28 cellular contexts compared by ENCODE assay signal in the genomic region with DNA sequence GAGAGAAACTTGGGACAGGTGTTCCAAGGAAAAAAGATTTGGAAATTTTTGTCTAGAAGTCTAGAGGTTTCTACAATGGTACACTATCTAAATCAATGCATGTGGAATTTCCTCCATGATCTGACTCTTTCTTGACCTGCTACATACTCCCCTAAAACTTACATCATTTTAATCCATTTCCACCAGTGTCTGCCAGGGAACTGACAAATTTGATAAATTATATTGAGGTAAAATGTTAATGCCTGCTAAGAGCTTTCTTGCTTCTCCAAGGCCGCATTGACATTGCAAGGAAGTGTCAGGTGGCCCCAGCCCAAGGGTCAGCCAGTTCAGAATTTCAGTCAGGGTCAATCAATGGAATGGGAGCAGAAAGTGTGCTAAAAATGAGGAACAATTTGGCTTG.
"Had no signal": no experiment of that assay in that cellular context is flagged by ENCODE, and none has a peak within 500 bp of the region (broad histone marks: within the 10 kb centered on the region; RNA-seq: fewer than 3 reads in every experiment).

No MANE protein-coding gene starts in this region.

- FAIRE-seq: islet of Langerhans, kidney had no signal

- H3K4me2 ChIP-seq: neural progenitor cell had no signal

- H3K4me3 ChIP-seq: left lung, neural progenitor cell, psoas muscle, skin epidermis, stomach, testis, thyroid gland, transverse colon, upper lobe of left lung, vagina had no signal

- H3K27me3 ChIP-seq: left lung, neural progenitor cell, neutrophil, stomach, testis, thyroid gland, transverse colon, upper lobe of left lung, vagina had no signal

- H3K27ac ChIP-seq: left lung, neural progenitor cell, neutrophil, parathyroid adenoma, psoas muscle, skin epidermis, stomach, testis, thyroid gland, transverse colon, upper lobe of left lung, vagina had no signal

- H3K9ac ChIP-seq: neural progenitor cell, parathyroid adenoma had no signal

- ATAC-seq: left colon; left lung; naive thymus-derived CD8-positive, alpha-beta T cell; psoas muscle; right cardiac atrium; sciatic nerve; stimulated activated naive B cell treated with anti-CD40 and anti-IgM and Interleukin-4, amounts not matched to agents 10 μg/mL and 1 μg/mL and 100 μg/mL, for 72 hours; stimulated activated naive CD8-positive, alpha-beta T cell treated with anti-CD3 and anti-CD28 coated beads, Interleukin-15, Interleukin-2, amounts not matched to agents 100 U/mL and 50 U/mL, for 24 hours had no signal

- H2AFZ ChIP-seq: neural progenitor cell, parathyroid adenoma had no signal

- H3K9me3 ChIP-seq: left lung, neutrophil, psoas muscle, stomach, testis, thyroid gland, transverse colon, upper lobe of left lung, vagina had no signal

- DNase-seq: hypothalamus; immature natural killer cell; kidney; left colon; left lung; naive thymus-derived CD8-positive, alpha-beta T cell; nephron progenitor cell; occipital lobe; psoas muscle; right cardiac atrium; stimulated activated CD4-positive, alpha-beta T cell treated with anti-CD3 and anti-CD28 coated beads, Interleukin-12 subunit alpha, Interleukin-12 subunit beta, amount 100 ng/mL, for 4 hours; stimulated activated CD4-positive, alpha-beta T cell treated with anti-CD3 and anti-CD28 coated beads, Interleukin-15, amount 100 ng/mL, for 24 hours; stimulated activated CD4-positive, alpha-beta T cell treated with anti-CD3 and anti-CD28 coated beads, Interleukin-2, amount 100 ng/mL, for 24 hours; stimulated activated CD4-positive, alpha-beta T cell treated with anti-CD3 and anti-CD28 coated beads, Interleukin-4, amount 100 ng/mL, for 1 hour; stimulated activated naive B cell treated with anti-CD40 and anti-IgM and Interleukin-4, amounts not matched to agents 10 μg/mL and 1 μg/mL and 100 μg/mL, for 72 hours; stimulated activated naive CD8-positive, alpha-beta T cell treated with anti-CD3 and anti-CD28 coated beads, Interleukin-15, Interleukin-2, amounts not matched to agents 100 U/mL and 50 U/mL, for 24 hours; stomach; testis; thyroid gland; transverse colon; upper lobe of left lung had no signal

- H3K79me2 ChIP-seq: parathyroid adenoma had no signal

- H3K4me1 ChIP-seq: left lung, neural progenitor cell, parathyroid adenoma, psoas muscle, stomach, testis, thyroid gland, transverse colon, upper lobe of left lung, vagina had no signal

- H3K36me3 ChIP-seq: left lung, neural progenitor cell, neutrophil, stomach, thyroid gland, transverse colon, upper lobe of left lung, vagina had no signal
